In the genomic region with DNA sequence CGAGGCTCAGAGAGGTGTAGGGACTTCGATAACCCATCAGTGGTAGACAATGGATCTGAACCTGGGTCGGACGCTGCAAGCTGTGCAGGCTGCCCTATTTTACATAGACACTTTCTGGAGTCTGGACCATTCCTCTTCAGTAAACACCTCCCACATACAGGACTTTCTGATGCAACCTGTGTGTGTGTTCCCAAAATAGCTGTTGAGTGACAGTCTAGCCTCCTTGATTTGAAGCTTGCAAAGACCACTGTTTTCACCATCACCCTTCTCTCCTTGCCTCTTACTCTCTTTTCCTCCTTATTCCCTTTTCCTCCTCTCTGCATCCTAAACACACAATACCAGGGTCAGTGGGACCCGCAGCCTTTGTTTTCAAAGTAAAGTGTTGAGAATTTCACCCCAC, we compare ENCODE assay signal across 26 cellular contexts. TPM values are rescaled to one million over a fixed set of nuclear protein-coding genes. Genes with fewer than 3 reads are reported as not detected.
"Had no signal": no experiment of that assay in that cellular context is flagged by ENCODE, and none has a peak within 500 bp of the region (broad histone marks: within the 10 kb centered on the region; RNA-seq: fewer than 3 reads in every experiment).

No MANE protein-coding gene starts in this region.

- DNase-seq: KBM-7, MV-4-11, NCI-H1048, NCI-H1105 treated with DMSO at 0.1 percent for 48 hours, NCI-H1417 treated with DMSO at 0.1 percent for 48 hours, NCI-H146, NCI-H1694 treated with DMSO at 0.1 percent for 48 hours, NCI-H1930, NCI-H2081, NCI-H2107, NCI-H2171 treated with DMSO at 0.1 percent for 48 hours, NCI-H524, NCI-H526 treated with DMSO at 0.1 percent for 48 hours, NCI-H748 treated with DMSO at 0.1 percent for 48 hours, Right ventricle myocardium superior, RPMI8226, SIG-M5 had no signal

- H3K9me3 ChIP-seq: SJSA1 had no signal

- FAIRE-seq: HTR-8/SVneo, RCC 7860 had no signal

- H3K4me1 ChIP-seq: SJSA1 had no signal

- H3K27ac ChIP-seq: HL-60, SJSA1, SK-N-MC had no signal

- H3K4me3 ChIP-seq: SJSA1, SK-N-MC had no signal

- H3K36me3 ChIP-seq: SJSA1 had no signal

RNA-seq across cellular contexts. Expression of a gene that starts 30.8 kb away (rescaled TPM):
- total RNA-seq: LHCN-M2, MCF 10A, NCI-H460 had no signal
- polyA plus RNA-seq: IgD-negative memory B cell had no signal
